24 cellular contexts compared by ENCODE assay signal in the genomic region with DNA sequence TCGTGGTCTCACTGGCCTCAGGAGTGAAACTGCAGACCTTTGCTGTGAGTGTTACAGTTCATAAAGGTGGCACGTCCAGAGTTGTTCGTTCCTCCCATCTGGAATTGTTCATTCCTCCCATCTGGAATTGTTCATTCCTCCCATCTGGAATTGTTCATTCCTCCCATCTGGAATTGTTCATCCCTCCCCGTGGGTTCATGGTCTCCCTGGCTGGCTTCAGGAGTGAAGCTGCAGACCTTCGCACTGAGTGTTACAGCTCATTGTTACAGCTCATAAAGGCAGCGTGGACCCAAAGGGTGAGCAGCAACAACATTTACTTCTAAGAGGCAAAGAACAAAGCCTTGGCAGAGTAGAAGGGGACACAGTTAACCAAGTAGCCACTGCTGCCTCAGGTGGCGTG.
DNase-seq lines count a peak whose midpoint lies in the region; TF ChIP-seq lines count a peak whose summit lies in the region.
"Had no signal": no experiment of that assay in that cellular context is flagged by ENCODE, and none has a peak within 500 bp of the region (broad histone marks: within the 10 kb centered on the region; RNA-seq: fewer than 3 reads in every experiment).

No MANE protein-coding gene starts in this region.

- no peaks in the 10 kb centered on the region for H3K36me3 ChIP-seq in trophoblast cell (ENCODE audit: control insufficient read depth in 1 of 2, insufficient read depth in 2 of 2, low read length in 2 of 2)
- H3K36me3 ChIP-seq: HAP-1, SJCRH30 had no signal

- H4K8ac ChIP-seq in trophoblast cell (ENCODE audit: low read depth, low read length): no peak overlapping the region

- peaks cover 2% of the 10 kb centered on the region for H3K9me3 ChIP-seq in trophoblast cell (ENCODE audit: insufficient read depth, low read depth, low read length)
- H3K9me3 ChIP-seq: Caco-2, HAP-1, Peyer's patch had no signal

- no peak overlapping the region for H2BK5ac ChIP-seq in trophoblast cell (ENCODE audit: low read depth, low read length, poor library complexity)

- no peak overlapping the region for H2BK12ac ChIP-seq in trophoblast cell (ENCODE audit: low read length)

- WGBS in trophoblast cell (ENCODE audit: extremely low coverage, insufficient coverage, insufficient read length): no CpG with 5 or more reads among the region's 7 CpGs

- no peak overlapping the region for H3K27ac ChIP-seq in trophoblast cell (ENCODE audit: low read depth, low read length)
- H3K27ac ChIP-seq: BLaER1 treated with 17β-estradiol and CSF1 and Interleukin-3, amounts not matched to agents 10 nM and 100 nM; KMS-11; Peyer's patch; SJCRH30 had no signal

- DNase-seq in AG09309 (ENCODE audit: low read depth) (peak; percentile 46), GM04503 (ENCODE audit: low read depth) (peak; percentile 39), RPMI7951 (ENCODE audit: low read depth) (peak; percentile 50), fibroblast of gingiva (ENCODE audit: low read depth) (peak; percentile 66), germinal center (ENCODE audit: low spot score) (no peak), trophoblast cell (no peak), DMS114 treated with DMSO at 0.1 percent for 48 hours (lab: John Stamatoyannopoulos, UW; ENCODE audit: unreplicated experiment) (no peak)
- DNase-seq in stimulated activated CD4-positive, alpha-beta T cell treated with anti-CD3 and anti-CD28 coated beads, Interleukin-1b, Interleukin-23, amount 100 ng/mL, for 48 hours: no peak
- DNase-seq: 8988T; Caco-2; CD4-positive, alpha-beta memory T cell; DMS153; IMR-90; MV-4-11; NCI-H1694; NCI-H2081; NCI-H2171; NCI-H526; Peyer's patch had no signal

- H4K91ac ChIP-seq in trophoblast cell (ENCODE audit: low read depth, low read length): no peak overlapping the region

- no peak overlapping the region for H3K23ac ChIP-seq in trophoblast cell (ENCODE audit: low read length)

- no peaks in the 10 kb centered on the region for H3K79me2 ChIP-seq in trophoblast cell (ENCODE audit: control insufficient read depth, insufficient read depth, low read length, poor library complexity)

- no peak overlapping the region for H3K9ac ChIP-seq in trophoblast cell (ENCODE audit: low read length)
- H3K9ac ChIP-seq: BLaER1 treated with 17β-estradiol and CSF1 and Interleukin-3, amounts not matched to agents 10 nM and 100 nM; KMS-11 had no signal

- TF ChIP-seq CTCF in AG09309 (IDR thresholded peaks at IDR 0.05; ENCODE audit: control insufficient read depth, insufficient read depth, low read depth, low read length, missing control alignments): no peak

- H2BK120ac ChIP-seq in trophoblast cell (ENCODE audit: insufficient read depth, low read length, poor library complexity): no peak overlapping the region

- no peak overlapping the region for H4K12ac ChIP-seq in trophoblast cell (ENCODE audit: low read depth, low read length)

- H3K79me1 ChIP-seq in trophoblast cell (ENCODE audit: low read length): no peaks in the 10 kb centered on the region

- H2AK5ac ChIP-seq in trophoblast cell (ENCODE audit: low read length): no peak overlapping the region

- H2AFZ ChIP-seq in trophoblast cell (ENCODE audit: insufficient read depth, low read length, poor library complexity): no peak overlapping the region
- H2AFZ ChIP-seq: GM23338 had no signal

- peaks cover 0 to 3% of the 10 kb centered on the region in 2 experiments for H3K4me1 ChIP-seq in trophoblast cell (ENCODE audit: control insufficient read depth in 1 of 2, insufficient read depth in 2 of 2, low read length in 2 of 2)
- H3K4me1 ChIP-seq: HAP-1, Peyer's patch had no signal

- no peak overlapping the region for H3K4ac ChIP-seq in trophoblast cell (ENCODE audit: low read depth, low read length)

- H3K14ac ChIP-seq in trophoblast cell (ENCODE audit: low read length): no peak overlapping the region

- H3K4me2 ChIP-seq in trophoblast cell (ENCODE audit: low read length): no peak overlapping the region
- H3K4me2 ChIP-seq: BLaER1 treated with 17β-estradiol and CSF1 and Interleukin-3, amounts not matched to agents 10 nM and 100 nM; GM23338; KMS-11 had no signal

- H3K4me3 ChIP-seq in AG09309 (ENCODE audit: control insufficient read depth, low read depth, low read length) (no peak overlapping the region), trophoblast cell (ENCODE audit: low read depth, low read length) (no peak overlapping the region)
- H3K4me3 ChIP-seq: BLaER1 treated with 17β-estradiol and CSF1 and Interleukin-3, amounts not matched to agents 10 nM and 100 nM; GM23338; HAP-1; Peyer's patch; SJCRH30 had no signal

- no peak overlapping the region for H3K18ac ChIP-seq in trophoblast cell (ENCODE audit: low read length)

- H3K27me3 ChIP-seq in trophoblast cell (ENCODE audit: insufficient read depth, low read length): no peaks in the 10 kb centered on the region
- H3K27me3 ChIP-seq: BLaER1 treated with 17β-estradiol and CSF1 and Interleukin-3, amounts not matched to agents 10 nM and 100 nM; Peyer's patch; SJCRH30 had no signal

Comparison
In these comparisons a context has a peak if more than half of its experiments do, and no peak if none do; other contexts are left out.
1. DNase-seq: peak in AG09309 (single experiment), GM04503 (single experiment), RPMI7951 (single experiment) and fibroblast of gingiva (single experiment); none in germinal center (single experiment), trophoblast cell (0 of 2), DMS114 treated with DMSO at 0.1 percent for 48 hours (single experiment) and stimulated activated CD4-positive, alpha-beta T cell treated with anti-CD3 and anti-CD28 coated beads, Interleukin-1b, Interleukin-23, amount 100 ng/mL, for 48 hours (single experiment).